8 cellular contexts compared by ENCODE assay signal in genomic region chr2:71452565-71452964, GRCh38. TPM values are rescaled to one million over a fixed set of nuclear protein-coding genes. Genes with fewer than 3 reads are reported as not detected.
DNase-seq lines count a peak whose midpoint lies in the region; ATAC-seq and TF ChIP-seq lines count a peak whose summit lies in the region.
"Had no signal": no experiment of that assay in that cellular context is flagged by ENCODE, and none has a peak within 500 bp of the region (broad histone marks: within the 10 kb centered on the region; RNA-seq: fewer than 3 reads in every experiment).

No MANE protein-coding gene starts in this region.

- H3K4me3 Mint-ChIP-seq in WTC11 (peak overlapping the region; percentile 65), nephron progenitor cell (no peak overlapping the region)

- peak; percentile 96 for DNase-seq in GF-D8 (lab: John Stamatoyannopoulos, UW)
- DNase-seq in M059J (ENCODE audit: low read depth), result peak; percentile 67
- peak; percentile 59 for DNase-seq in WTC11 (ENCODE audit: low spot score)
- DNase-seq in GOT3 (lab: John Stamatoyannopoulos, UW), result no peak
- no peak for DNase-seq in nephron progenitor cell

- no peak for TF ChIP-seq CTCF in WTC11 (IDR thresholded peaks at IDR 0.05)
- no peak for TF ChIP-seq CTCF in nephron progenitor cell (IDR thresholded peaks at IDR 0.05)

- H3K4me1 ChIP-seq in iPS-20b (ENCODE audit: insufficient read depth, low read length), result peaks cover 36% of the 10 kb centered on the region

- H3K4me1 Mint-ChIP-seq in WTC11 (peaks cover 62% of the 10 kb centered on the region), nephron progenitor cell (peaks cover 61% of the 10 kb centered on the region)

- ATAC-seq in WTC11 (no peak), GM18498 (IDR thresholded peaks at IDR 0.05; ENCODE audit: unreplicated experiment) (no peak)

- POLR2A ChIA-PET in WTC11 (lab: Charles Lee), result interaction anchor here (1.6 kb wide), 1 partner anchor 384 kb away, joined by 3 read pairs; the partner anchor contains the start of gene NAGK

- H3K9ac ChIP-seq in iPS-20b (ENCODE audit: low read depth, low read length), result no peak overlapping the region

- H3K36me3 Mint-ChIP-seq in WTC11 (no peaks in the 10 kb centered on the region), nephron progenitor cell (ENCODE audit: low read depth) (no peaks in the 10 kb centered on the region)

- peaks cover 40% of the 10 kb centered on the region for H3K27me3 ChIP-seq in iPS-20b (ENCODE audit: insufficient read depth, low read length)

- CTCF ChIA-PET in WTC11 (lab: Charles Lee), result interaction anchor here (1.0 to 10.2 kb wide), 8 partner anchors 13 to 349 kb away, joined by 3 to 108 read pairs (median 10); no protein-coding TSS in a partner anchor

- H3K4me3 ChIP-seq in iPS-20b (ENCODE audit: low read length), result 0 out of 2 replicates have a peak overlapping the region, but pooled peaks have one; percentile 71

- H3K36me3 ChIP-seq in iPS-20b (ENCODE audit: insufficient read depth, low read depth, low read length), result no peaks in the 10 kb centered on the region

- H3K27ac ChIP-seq in iPS-20b (ENCODE audit: low read length), result no peak overlapping the region

- H3K9me3 Mint-ChIP-seq in WTC11, result no peaks in the 10 kb centered on the region
- H3K9me3 Mint-ChIP-seq in nephron progenitor cell, result no peaks in the 10 kb centered on the region
- H3K9me3 Mint-ChIP-seq: T-helper 1 cell treated with Interleukin-12 subunit alpha and Interleukin-12 subunit beta and Interleukin-4 antibody, amounts not matched to agents 30 μg/mL and 1 μg/mL, for 36 hours had no signal

- H3K27ac Mint-ChIP-seq in WTC11, result no peak overlapping the region
- no peak overlapping the region for H3K27ac Mint-ChIP-seq in nephron progenitor cell
- H3K27ac Mint-ChIP-seq: T-helper 1 cell treated with Interleukin-12 subunit alpha and Interleukin-12 subunit beta and Interleukin-4 antibody, amounts not matched to agents 30 μg/mL and 1 μg/mL, for 36 hours had no signal

- no peaks in the 10 kb centered on the region for H3K9me3 ChIP-seq in iPS-20b (ENCODE audit: insufficient read depth, low read depth, low read length)

- H3K27me3 Mint-ChIP-seq in WTC11 (ENCODE audit: low read depth) (peaks cover 44% of the 10 kb centered on the region), nephron progenitor cell (ENCODE audit: low read depth, poor library complexity) (peaks cover 44% of the 10 kb centered on the region)

TF ChIP-seq in WTC11, 78 proteins besides CTCF, POLR2A, EP300 and RAD21:
- TF ChIP-seq, protein P1, sequence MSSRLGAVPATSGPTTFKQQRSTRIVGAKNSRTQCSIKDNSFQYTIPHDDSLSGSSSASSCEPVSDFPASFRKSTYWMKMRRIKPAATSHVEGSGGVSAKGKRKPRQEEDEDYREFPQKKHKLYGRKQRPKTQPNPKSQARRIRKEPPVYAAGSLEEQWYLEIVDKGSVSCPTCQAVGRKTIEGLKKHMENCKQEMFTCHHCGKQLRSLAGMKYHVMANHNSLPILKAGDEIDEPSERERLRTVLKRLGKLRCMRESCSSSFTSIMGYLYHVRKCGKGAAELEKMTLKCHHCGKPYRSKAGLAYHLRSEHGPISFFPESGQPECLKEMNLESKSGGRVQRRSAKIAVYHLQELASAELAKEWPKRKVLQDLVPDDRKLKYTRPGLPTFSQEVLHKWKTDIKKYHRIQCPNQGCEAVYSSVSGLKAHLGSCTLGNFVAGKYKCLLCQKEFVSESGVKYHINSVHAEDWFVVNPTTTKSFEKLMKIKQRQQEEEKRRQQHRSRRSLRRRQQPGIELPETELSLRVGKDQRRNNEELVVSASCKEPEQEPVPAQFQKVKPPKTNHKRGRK (CRISPR knock-in tag; IDR thresholded peaks at IDR 0.05; ENCODE audit: borderline replicate concordance), result no peak
- TF ChIP-seq TEAD4 (CRISPR knock-in tag; IDR thresholded peaks at IDR 0.05) (no peak), ZNF396 (CRISPR knock-in tag; IDR thresholded peaks at IDR 0.05; ENCODE audit: borderline replicate concordance) (no peak)

RNA-seq across cellular contexts. Expression of gene DYSF, which starts 0.8 kb away (rescaled TPM):
- total RNA-seq in M059J (2014; rRNA removed; shearing (Covaris generic)), result 0.27 and 0.81 TPM in 2 replicates
- total RNA-seq in WTC11 (2021), result 14.8 to 15.5 TPM (median 15.0 TPM) in 3 replicates

Comparison
In these comparisons a context has a peak if more than half of its experiments do, and no peak if none do; other contexts are left out.
1. DNase-seq: peak in GF-D8 (single experiment), M059J (single experiment) and WTC11 (single experiment); none in GOT3 (single experiment) and nephron progenitor cell (single experiment).